1 cellular context compared by ENCODE assay signal in the genomic region with DNA sequence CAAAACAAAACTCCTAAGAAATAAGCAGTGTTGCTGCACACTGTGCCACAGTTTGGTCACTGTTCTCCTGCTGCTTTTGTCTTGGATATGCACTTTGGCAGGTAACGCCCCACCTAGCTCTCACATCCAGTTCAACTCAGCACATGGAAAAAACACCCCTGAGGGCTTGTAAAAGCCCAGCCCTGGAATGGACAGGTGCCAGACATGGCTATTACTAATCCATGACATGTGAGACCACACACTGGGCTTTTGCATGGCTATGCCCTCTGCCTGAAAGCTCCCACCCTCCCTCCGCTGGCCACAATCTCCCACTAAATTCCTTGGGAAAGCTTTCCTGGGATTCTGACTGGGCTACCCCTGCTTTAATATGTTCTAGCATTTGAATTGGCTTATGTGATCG.
TF ChIP-seq lines count a peak whose summit lies in the region.

No MANE protein-coding gene starts in this region.

TF ChIP-seq in IMR-90, 13 proteins besides CTCF, POLR2A, EP300 and RAD21:
- TF ChIP-seq RCOR1 (IDR thresholded peaks at IDR 0.05; ENCODE audit: insufficient replicate concordance, low read length) (no peak), MAFK (IDR thresholded peaks at IDR 0.05; ENCODE audit: low read depth, low read length) (no peak), ELK1 (IDR thresholded peaks at IDR 0.05; ENCODE audit: borderline replicate concordance, low read depth, low read length) (no peak), FOS (IDR thresholded peaks at IDR 0.05; ENCODE audit: low read depth, low read length) (no peak), MAZ (IDR thresholded peaks at IDR 0.05; ENCODE audit: borderline replicate concordance, low read depth, low read length) (no peak), NFE2L2 (IDR thresholded peaks at IDR 0.05; ENCODE audit: low read depth, low read length) (no peak), CEBPB (IDR thresholded peaks at IDR 0.05; ENCODE audit: low read depth, low read length) (no peak), BHLHE40 (IDR thresholded peaks at IDR 0.05; ENCODE audit: low read depth, low read length) (no peak), USF2 (IDR thresholded peaks at IDR 0.05; ENCODE audit: low read depth, low read length) (no peak), MXI1 (IDR thresholded peaks at IDR 0.05; ENCODE audit: borderline replicate concordance, low read depth, low read length) (no peak), RFX5 (IDR thresholded peaks at IDR 0.05; ENCODE audit: low read depth, low read length) (no peak), CHD1 (IDR thresholded peaks at IDR 0.05; ENCODE audit: low read depth, low read length) (no peak)
TF ChIP-seq in IMR-90: peak in this region for 0.
